10 cellular contexts compared by ENCODE assay signal in genomic region chr5:75567710-75568109, GRCh38. TPM values are rescaled to one million over a fixed set of nuclear protein-coding genes. Genes with fewer than 3 reads are reported as not detected.
DNase-seq lines count a peak whose midpoint lies in the region; FAIRE-seq and TF ChIP-seq lines count a peak whose summit lies in the region.
"Had no signal": no experiment of that assay in that cellular context is flagged by ENCODE, and none has a peak within 500 bp of the region (broad histone marks: within the 10 kb centered on the region; RNA-seq: fewer than 3 reads in every experiment).

No MANE protein-coding gene starts in this region.

- H3K4me3 ChIP-seq in astrocyte of the spinal cord (ENCODE audit: low read depth, low read length) (no peak overlapping the region), trophoblast cell (ENCODE audit: low read depth, low read length) (no peak overlapping the region), prostate gland (no peak overlapping the region)
- H3K4me3 ChIP-seq: BLaER1, psoas muscle had no signal

- DNase-seq in activated T-cell treated with anti-CD3 and anti-CD28 coated beads, Interleukin-2, amount 50 U/mL, for 24 hours: no peak
- DNase-seq in activated T-cell treated with anti-CD3 and anti-CD28 coated beads for 4 hours: no peak
- peak; percentile 4 for DNase-seq in HTR-8/SVneo (ENCODE audit: insufficient read length, low spot score)
- DNase-seq in astrocyte of the spinal cord (ENCODE audit: low read depth, low spot score): peak; percentile 64
- no peak for DNase-seq in trophoblast cell
- no peak for DNase-seq in prostate gland (ENCODE audit: low spot score)
- no peak for DNase-seq in Ammon's horn (ENCODE audit: low spot score)
- no peak for DNase-seq in RPMI8226
- DNase-seq: psoas muscle had no signal

- no peak overlapping the region for H4K8ac ChIP-seq in trophoblast cell (ENCODE audit: low read depth, low read length)

- H3K9ac ChIP-seq in trophoblast cell (ENCODE audit: low read length): no peak overlapping the region
- H3K9ac ChIP-seq: BLaER1 had no signal

- H3K4me2 ChIP-seq in trophoblast cell (ENCODE audit: low read length): no peak overlapping the region
- H3K4me2 ChIP-seq: BLaER1 had no signal

- H3K4me3 Mint-ChIP-seq in activated T-cell treated with anti-CD3 and anti-CD28 coated beads, Interleukin-2, amount 50 U/mL, for 24 hours: peak overlapping the region; percentile 61

- no peak overlapping the region for H2BK12ac ChIP-seq in trophoblast cell (ENCODE audit: low read length)

- in situ Hi-C loops in astrocyte of the spinal cord (cut with HindIII; ENCODE audit: low sequenced_read_pairs): no loop called here

- TF ChIP-seq POLR2A in prostate gland (IDR thresholded peaks at IDR 0.05): no peak

- peaks cover 65% of the 10 kb centered on the region for H3K36me3 Mint-ChIP-seq in activated T-cell treated with anti-CD3 and anti-CD28 coated beads, Interleukin-2, amount 50 U/mL, for 24 hours (ENCODE audit: low read depth)

- H3K79me1 ChIP-seq in trophoblast cell (ENCODE audit: low read length): peaks cover 4% of the 10 kb centered on the region

- peaks cover 73% of the 10 kb centered on the region for H3K4me1 Mint-ChIP-seq in activated T-cell treated with anti-CD3 and anti-CD28 coated beads, Interleukin-2, amount 50 U/mL, for 24 hours (ENCODE audit: low read depth)

- no peak overlapping the region for H3K4ac ChIP-seq in trophoblast cell (ENCODE audit: low read depth, low read length)

- H3K14ac ChIP-seq in trophoblast cell (ENCODE audit: low read length): no peak overlapping the region

- no peaks in the 10 kb centered on the region for H3K27me3 Mint-ChIP-seq in activated T-cell treated with anti-CD3 and anti-CD28 coated beads, Interleukin-2, amount 50 U/mL, for 24 hours

- peak overlapping the region; percentile 54 for H3K27ac ChIP-seq in trophoblast cell (ENCODE audit: low read depth, low read length)
- H3K27ac ChIP-seq in prostate gland: no peak overlapping the region
- H3K27ac ChIP-seq: BLaER1, psoas muscle had no signal

- no peak overlapping the region for H2AK5ac ChIP-seq in trophoblast cell (ENCODE audit: low read length)

- H3K36me3 ChIP-seq in trophoblast cell (ENCODE audit: control insufficient read depth in 1 of 2, insufficient read depth in 2 of 2, low read length in 2 of 2): peaks cover 0 to 6% of the 10 kb centered on the region in 2 experiments
- no peaks in the 10 kb centered on the region for H3K36me3 ChIP-seq in prostate gland

- intact Hi-C loops in prostate gland (cut with DNase I): no loop called here

- WGBS in trophoblast cell (ENCODE audit: extremely low coverage, insufficient coverage, insufficient read length): no CpG with 5 or more reads among the region's 2 CpGs
- WGBS in prostate gland: 39% methylated on average over 2 of the region's 2 CpGs

- H2AFZ ChIP-seq in trophoblast cell (ENCODE audit: insufficient read depth, low read length, poor library complexity): no peak overlapping the region

- H2BK5ac ChIP-seq in trophoblast cell (ENCODE audit: low read depth, low read length, poor library complexity): peak overlapping the region; percentile 19

- H3K9me3 ChIP-seq in trophoblast cell (ENCODE audit: insufficient read depth, low read depth, low read length) (no peaks in the 10 kb centered on the region), prostate gland (no peaks in the 10 kb centered on the region)

- TF ChIP-seq CTCF in astrocyte of the spinal cord (IDR thresholded peaks at IDR 0.05; ENCODE audit: low read depth, low read length) (no peak), prostate gland (IDR thresholded peaks at IDR 0.05) (no peak)

- H2BK120ac ChIP-seq in trophoblast cell (ENCODE audit: insufficient read depth, low read length, poor library complexity): no peak overlapping the region

- H3K9me3 Mint-ChIP-seq in activated T-cell treated with anti-CD3 and anti-CD28 coated beads, Interleukin-2, amount 50 U/mL, for 24 hours: peaks cover 17% of the 10 kb centered on the region

- H3K4me1 ChIP-seq in trophoblast cell (ENCODE audit: control insufficient read depth in 1 of 2, insufficient read depth in 2 of 2, low read length in 2 of 2) (peaks cover 14 to 16% of the 10 kb centered on the region in 2 experiments), prostate gland (replicated peaks) (no peaks in the 10 kb centered on the region)

- H4K91ac ChIP-seq in trophoblast cell (ENCODE audit: low read depth, low read length): no peak overlapping the region

- FAIRE-seq in HTR-8/SVneo (lab: Jason Lieb, UNC): no peak

- H4K12ac ChIP-seq in trophoblast cell (ENCODE audit: low read depth, low read length): no peak overlapping the region

- no peak overlapping the region for H3K23ac ChIP-seq in trophoblast cell (ENCODE audit: low read length)

- H3K27ac Mint-ChIP-seq in activated T-cell treated with anti-CD3 and anti-CD28 coated beads, Interleukin-2, amount 50 U/mL, for 24 hours: peak overlapping the region; percentile 96

- H3K18ac ChIP-seq in trophoblast cell (ENCODE audit: low read length): no peak overlapping the region

- H3K27me3 ChIP-seq in trophoblast cell (ENCODE audit: insufficient read depth, low read length): no peaks in the 10 kb centered on the region
- no peaks in the 10 kb centered on the region for H3K27me3 ChIP-seq in prostate gland (replicated peaks; ENCODE audit: insufficient read depth)
- H3K27me3 ChIP-seq: BLaER1 had no signal

- no peaks in the 10 kb centered on the region for H3K79me2 ChIP-seq in trophoblast cell (ENCODE audit: control insufficient read depth, insufficient read depth, low read length, poor library complexity)

RNA-seq across cellular contexts. Expression of gene ANKDD1B, which starts 43.5 kb away (rescaled TPM):
- 0.07 and 0.10 TPM in 2 replicates for polyA plus RNA-seq in trophoblast cell (2013)
- 1 to 10 TPM; 1.9 to 2.7 TPM for total RNA-seq in prostate gland

RNA-seq across cellular contexts. Expression of gene POLK, which starts 56.0 kb away (rescaled TPM):
- 6.5 and 7.2 TPM in 2 replicates for polyA plus RNA-seq in trophoblast cell (2013)
- total RNA-seq in prostate gland: 10 to 100 TPM; 28.4 to 33.6 TPM

RNA-seq across cellular contexts. Expression of gene CERT1, which starts 56.3 kb away (rescaled TPM):
- 20.3 and 20.5 TPM in 2 replicates for polyA plus RNA-seq in trophoblast cell (2013)
- total RNA-seq in prostate gland: 10 to 100 TPM; 32.3 to 35.5 TPM

Comparison
In these comparisons a context has a peak if more than half of its experiments do, and no peak if none do; other contexts are left out.
1. DNase-seq: peak in HTR-8/SVneo (single experiment) and astrocyte of the spinal cord (single experiment); none in activated T-cell treated with anti-CD3 and anti-CD28 coated beads, Interleukin-2, amount 50 U/mL, for 24 hours (single experiment), activated T-cell treated with anti-CD3 and anti-CD28 coated beads for 4 hours (single experiment), trophoblast cell (0 of 2), prostate gland (single experiment), Ammon's horn (single experiment) and RPMI8226 (single experiment).